ENCODE assay signal across 8 cellular contexts in the genomic region with DNA sequence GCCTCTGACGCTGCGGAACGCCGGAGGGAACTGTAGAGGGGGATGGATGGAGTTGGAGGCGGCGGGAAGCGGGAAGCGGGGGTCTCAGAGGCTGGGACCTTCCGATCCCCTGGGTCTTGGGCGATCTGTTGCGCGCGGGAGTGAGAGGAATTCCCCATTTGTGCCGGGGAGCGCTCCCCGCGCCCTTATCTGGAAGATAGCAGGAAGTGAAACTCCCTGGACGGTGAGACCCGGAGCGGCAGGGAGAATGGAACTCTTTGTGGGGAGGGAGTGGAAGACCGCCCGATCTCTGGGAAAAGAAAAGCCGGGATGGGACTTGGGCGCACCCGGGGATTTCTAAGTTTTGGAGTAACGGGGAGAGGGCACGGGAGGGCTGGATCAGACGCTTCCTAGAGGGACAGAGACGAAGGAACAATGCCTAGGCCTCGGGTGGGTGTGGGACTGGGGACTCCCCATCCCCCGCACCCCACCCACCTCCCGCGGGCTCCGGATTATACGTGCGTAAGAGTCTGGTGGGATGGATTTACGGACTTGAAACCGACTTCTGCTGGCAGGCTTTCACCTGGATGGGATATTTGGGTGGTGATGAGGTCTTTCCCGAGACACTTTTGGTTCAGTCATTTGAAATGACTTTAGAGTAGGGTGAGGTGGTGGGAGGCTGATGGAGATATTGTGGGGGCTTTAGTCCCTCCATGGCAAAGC. TPM values are rescaled to one million over a fixed set of nuclear protein-coding genes. Genes with fewer than 3 reads are reported as not detected.
DNase-seq lines count a peak whose midpoint lies in the region; ATAC-seq, FAIRE-seq and TF ChIP-seq lines count a peak whose summit lies in the region.

No MANE protein-coding gene starts in this region.

- TF ChIP-seq POLR2A in HepG2 (IDR thresholded peaks at IDR 0.05; ENCODE audit: insufficient read depth in 1 of 2, low read depth in 2 of 2, low read length in 2 of 2) = no peak

- H3K9me3 Mint-ChIP-seq in activated T-helper 1 cell treated with anti-CD3 and anti-CD28 coated beads, Interleukin-12 subunit alpha, Interleukin-12 subunit beta, Interleukin-2, Interleukin-4 antibody, amounts not matched to agents 30 ng/mL and 10 ng/mL and 1 ng/mL, durations not matched to agents 14 hours and 24 hours and 36 hours = peaks cover 4% of the 10 kb centered on the region

- peak overlapping the region; percentile 94 for H3K9ac ChIP-seq in HepG2 (ENCODE audit: insufficient read depth, low read depth, low read length)

- H3K4me1 Mint-ChIP-seq in activated T-helper 1 cell treated with anti-CD3 and anti-CD28 coated beads, Interleukin-12 subunit alpha, Interleukin-12 subunit beta, Interleukin-2, Interleukin-4 antibody, amounts not matched to agents 30 ng/mL and 10 ng/mL and 1 ng/mL, durations not matched to agents 14 hours and 24 hours and 36 hours (ENCODE audit: low read depth) = peaks cover 18% of the 10 kb centered on the region

- peaks cover 46% of the 10 kb centered on the region for H3K4me1 ChIP-seq in HepG2 (ENCODE audit: insufficient read depth, low read length)
- H3K4me1 ChIP-seq in urinary bladder (ENCODE audit: insufficient read depth) = no peaks in the 10 kb centered on the region

- peaks cover 2% of the 10 kb centered on the region for H3K36me3 Mint-ChIP-seq in activated T-helper 1 cell treated with anti-CD3 and anti-CD28 coated beads, Interleukin-12 subunit alpha, Interleukin-12 subunit beta, Interleukin-2, Interleukin-4 antibody, amounts not matched to agents 30 ng/mL and 10 ng/mL and 1 ng/mL, durations not matched to agents 14 hours and 24 hours and 36 hours (ENCODE audit: low read depth)

- no peaks in the 10 kb centered on the region for H3K9me3 ChIP-seq in HepG2 (ENCODE audit: low read length)

- 0 out of 2 replicates have a peak, but pooled peaks have one; percentile 2 for TF ChIP-seq RAD21 in HepG2 (CRISPR knock-in tag; IDR thresholded peaks at IDR 0.05)

- in situ Hi-C loops in HepG2 (cut with HindIII; ENCODE audit: extremely low pct_ligation_motif_present, low pct_unique_long_range_greater_than_20kb) = no loop called here

- no peaks in the 10 kb centered on the region; a peak in 1 of 5 replicates for H3K27me3 ChIP-seq in HepG2 (ENCODE audit: control insufficient read depth in 1 of 2, insufficient read depth in 2 of 2, low read length in 2 of 2)

- peaks cover 3 to 12% of the 10 kb centered on the region in 2 experiments; a peak in 2 of 5 replicates for H3K36me3 ChIP-seq in HepG2 (replicated peaks in 1 of 2; ENCODE audit: control insufficient read depth in 1 of 2, insufficient read depth in 2 of 2, low read length in 2 of 2)
- H3K36me3 ChIP-seq in urinary bladder (ENCODE audit: insufficient read depth) = no peaks in the 10 kb centered on the region

- H4K20me1 ChIP-seq in HepG2 (ENCODE audit: insufficient read depth, low read length) = peaks cover 3% of the 10 kb centered on the region; the same call in 1 of the 2 replicates

- CTCF ChIA-PET in HepG2 (lab: Yijun Ruan, JAX; ENCODE audit: low intra/inter-chr PET ratio, low total read pairs) = interaction anchor here (1.2 kb wide), 1 partner anchor 20 kb away, joined by 3 read pairs; no protein-coding TSS in a partner anchor

- H3K27ac ChIP-seq in HepG2 (ENCODE audit: extremely low read length, insufficient read depth, low read length) (peak overlapping the region; percentile 98), urinary bladder (ENCODE audit: low read depth) (peak overlapping the region; percentile 74), caudate nucleus (ENCODE audit: low read depth, low read length) (no peak overlapping the region)

- H3K4me3 ChIP-seq in HepG2 (replicated peaks in 1 of 3; ENCODE audit: insufficient read depth in 1 of 3, low read depth in 2 of 3, low read length in 3 of 3) (peak overlapping the region; percentile 74 to 99 (median 92)), urinary bladder (ENCODE audit: low read depth, low read length) (peak overlapping the region; percentile 50)

- DNase-seq in AG20443 (ENCODE audit: low spot score) = peak; percentile 15
- no peak for DNase-seq in activated T-helper 1 cell treated with anti-CD3 and anti-CD28 coated beads, Interleukin-12 subunit alpha, Interleukin-12 subunit beta, Interleukin-2, Interleukin-4 antibody, amounts not matched to agents 30 ng/mL and 10 ng/mL and 1 ng/mL, durations not matched to agents 14 hours and 24 hours and 36 hours (ENCODE audit: low spot score)
- DNase-seq in HepG2 (ENCODE audit: low spot score) = no peak
- no peak for DNase-seq in RCC 7860 (ENCODE audit: low spot score)
- no peak for DNase-seq in globus pallidus (ENCODE audit: low spot score)
- no peak for DNase-seq in caudate nucleus (lab: John Stamatoyannopoulos, UW)

- ATAC-seq in GM21717 (IDR thresholded peaks at IDR 0.05; ENCODE audit: unreplicated experiment) (peak; percentile 9), HepG2 (no peak)

- BruUV-seq in HepG2 (replicated peaks; lab: Mats Ljungman, UMichigan) = no TSS peak

- H3K27me3 Mint-ChIP-seq in activated T-helper 1 cell treated with anti-CD3 and anti-CD28 coated beads, Interleukin-12 subunit alpha, Interleukin-12 subunit beta, Interleukin-2, Interleukin-4 antibody, amounts not matched to agents 30 ng/mL and 10 ng/mL and 1 ng/mL, durations not matched to agents 14 hours and 24 hours and 36 hours (ENCODE audit: insufficient read depth) = peaks cover 16% of the 10 kb centered on the region

- FAIRE-seq in HepG2 (lab: Jason Lieb, UNC) = no peak
- no peak for FAIRE-seq in RCC 7860 (lab: Jason Lieb, UNC)

- WGBS in HepG2 (ENCODE audit: low lambda C conversion rate) = 1% methylated on average over 23 of the region's 39 CpGs
- 4% methylated on average over 39 of the region's 39 CpGs for WGBS in urinary bladder

- intact Hi-C loops in activated T-helper 1 cell treated with anti-CD3 and anti-CD28 coated beads, Interleukin-12 subunit alpha, Interleukin-12 subunit beta, Interleukin-2, Interleukin-4 antibody, amounts not matched to agents 30 ng/mL and 10 ng/mL and 1 ng/mL, durations not matched to agents 14 hours and 24 hours and 36 hours (cut with micrococcal nuclease) = loop anchor here (5.0 kb wide), 1 partner anchor 37 kb away; no protein-coding TSS in a partner anchor
- intact Hi-C loops in HepG2 (cut with micrococcal nuclease; ENCODE audit: unreplicated experiment) = loop anchor here (10.0 kb wide), 1 partner anchor 246 kb away; a partner anchor contains a TSS

- peak overlapping the region; percentile 83 for H3K4me2 ChIP-seq in HepG2 (ENCODE audit: low read depth, low read length)

- no peak overlapping the region for H3K27ac Mint-ChIP-seq in activated T-helper 1 cell treated with anti-CD3 and anti-CD28 coated beads, Interleukin-12 subunit alpha, Interleukin-12 subunit beta, Interleukin-2, Interleukin-4 antibody, amounts not matched to agents 30 ng/mL and 10 ng/mL and 1 ng/mL, durations not matched to agents 14 hours and 24 hours and 36 hours

- POLR2A ChIA-PET in HepG2 (lab: Yijun Ruan, JAX) = interaction anchor here (0.6 kb wide), 1 partner anchor 12 kb away, joined by 3 read pairs; no protein-coding TSS in a partner anchor

- H2AFZ ChIP-seq in HepG2 (ENCODE audit: low read length) = no peak overlapping the region

- no peak for TF ChIP-seq CTCF in HepG2 (CRISPR knock-in tag; IDR thresholded peaks at IDR 0.05)

- no peak for TF ChIP-seq EP300 in HepG2 (IDR thresholded peaks at IDR 0.05; ENCODE audit: low read depth in 2 of 2, low read length in 2 of 2)
- no peak for TF ChIP-seq EP300 in HepG2 (CRISPR knock-in tag; IDR thresholded peaks at IDR 0.05; ENCODE audit: borderline replicate concordance)

- H3K79me2 ChIP-seq in HepG2 (ENCODE audit: insufficient read depth, low read length) = peaks cover 24% of the 10 kb centered on the region

- peak overlapping the region; percentile 85 for H3K4me3 Mint-ChIP-seq in activated T-helper 1 cell treated with anti-CD3 and anti-CD28 coated beads, Interleukin-12 subunit alpha, Interleukin-12 subunit beta, Interleukin-2, Interleukin-4 antibody, amounts not matched to agents 30 ng/mL and 10 ng/mL and 1 ng/mL, durations not matched to agents 14 hours and 24 hours and 36 hours

RNA-seq across cellular contexts. Expression of a gene that starts 0.5 kb away (rescaled TPM):
- 2.7 and 4.0 TPM in 2 replicates for total RNA-seq in activated T-helper 1 cell treated with anti-CD3 and anti-CD28 coated beads, Interleukin-12 subunit alpha, Interleukin-12 subunit beta, Interleukin-2, Interleukin-4 antibody, amounts not matched to agents 30 ng/mL and 10 ng/mL and 1 ng/mL, durations not matched to agents 14 hours and 24 hours and 36 hours
- total RNA-seq in HepG2 (2016; rRNA removed; fragmentation: Illumina TruSeq; extraction: Trizol) (14.2 and 29.2 TPM in 2 replicates), urinary bladder (4.2 TPM)
- 8.7 and 9.3 TPM in 2 replicates for total RNA-seq in HepG2 (2016; cell fraction: cytosol; rRNA removed; fragmentation: Illumina TruSeq; extraction: Trizol; ENCODE audit: low read depth)
- total RNA-seq in HepG2 (2016; cell fraction: insoluble cytoplasmic fraction; rRNA removed; fragmentation: Illumina TruSeq; extraction: Trizol) = 15.3 and 31.4 TPM in 2 replicates
- total RNA-seq in HepG2 (2016; cell fraction: membrane; rRNA removed; fragmentation: Illumina TruSeq; extraction: Trizol) = 15.2 and 21.9 TPM in 2 replicates
- 43.9 and 48.2 TPM in 2 replicates for total RNA-seq in HepG2 (2016; cell fraction: nucleus; rRNA removed; fragmentation: Illumina TruSeq; extraction: Trizol)
- polyA plus RNA-seq in HepG2 (2011; rRNA removed) (79.2 and 111 TPM in 2 replicates), urinary bladder (27.9 TPM)
- polyA plus RNA-seq in HepG2 (2011; cell fraction: cytosol; rRNA removed) = 44.4 and 71.0 TPM in 2 replicates
- 93.8 and 94.9 TPM in 2 replicates for polyA plus RNA-seq in HepG2 (2011; cell fraction: nucleus; rRNA removed)
- 67.7 and 97.6 TPM in 2 replicates for polyA plus RNA-seq in HepG2 (2012)
- 15.7 and 17.3 TPM in 2 replicates for polyA plus RNA-seq in HepG2 (2016; cell fraction: cytosol; fragmentation: Illumina TruSeq; extraction: Trizol; ENCODE audit: low read depth)
- 25.8 and 27.8 TPM in 2 replicates for polyA plus RNA-seq in HepG2 (2016; cell fraction: insoluble cytoplasmic fraction; fragmentation: Illumina TruSeq; extraction: Trizol; ENCODE audit: low read depth)
- polyA plus RNA-seq in HepG2 (2016; cell fraction: membrane; fragmentation: Illumina TruSeq; extraction: Trizol; ENCODE audit: low read depth) = 21.9 and 23.9 TPM in 2 replicates
- 110 and 128 TPM in 2 replicates for polyA plus RNA-seq in HepG2 (2016; cell fraction: nucleus; fragmentation: Illumina TruSeq; extraction: Trizol; ENCODE audit: insufficient read depth, low read depth)
- 87.8 and 296 TPM in 2 replicates for polyA minus RNA-seq in HepG2 (2011; rRNA and poly(A)+ RNA removed; ENCODE audit: low replicate concordance)
- 103 and 111 TPM in 2 replicates for polyA minus RNA-seq in HepG2 (2011; cell fraction: cytosol; rRNA and poly(A)+ RNA removed)
- 64.0 and 64.9 TPM in 2 replicates for polyA minus RNA-seq in HepG2 (2011; cell fraction: nucleus; rRNA and poly(A)+ RNA removed)

RNA-seq across cellular contexts. Expression of a gene that starts 19.5 kb away (rescaled TPM):
- 156 and 164 TPM in 2 replicates for total RNA-seq in activated T-helper 1 cell treated with anti-CD3 and anti-CD28 coated beads, Interleukin-12 subunit alpha, Interleukin-12 subunit beta, Interleukin-2, Interleukin-4 antibody, amounts not matched to agents 30 ng/mL and 10 ng/mL and 1 ng/mL, durations not matched to agents 14 hours and 24 hours and 36 hours
- total RNA-seq in HepG2 (2016; rRNA removed; fragmentation: Illumina TruSeq; extraction: Trizol) = 44.8 and 54.9 TPM in 2 replicates
- 85.6 and 90.7 TPM in 2 replicates for total RNA-seq in HepG2 (2016; cell fraction: cytosol; rRNA removed; fragmentation: Illumina TruSeq; extraction: Trizol; ENCODE audit: low read depth)
- 38.6 and 58.5 TPM in 2 replicates for total RNA-seq in HepG2 (2016; cell fraction: insoluble cytoplasmic fraction; rRNA removed; fragmentation: Illumina TruSeq; extraction: Trizol)
- 116 and 121 TPM in 2 replicates for total RNA-seq in HepG2 (2016; cell fraction: membrane; rRNA removed; fragmentation: Illumina TruSeq; extraction: Trizol)
- 31.0 and 31.5 TPM in 2 replicates for total RNA-seq in HepG2 (2016; cell fraction: nucleus; rRNA removed; fragmentation: Illumina TruSeq; extraction: Trizol)
- 94.9 and 106 TPM in 2 replicates for polyA plus RNA-seq in HepG2 (2011; rRNA removed)
- 72.5 and 101 TPM in 2 replicates for polyA plus RNA-seq in HepG2 (2011; cell fraction: cytosol; rRNA removed)
- polyA plus RNA-seq in HepG2 (2011; cell fraction: nucleus; rRNA removed) = 179 and 216 TPM in 2 replicates
- polyA plus RNA-seq in HepG2 (2012) = 59.3 and 80.8 TPM in 2 replicates
- 180 and 204 TPM in 2 replicates for polyA plus RNA-seq in HepG2 (2016; cell fraction: cytosol; fragmentation: Illumina TruSeq; extraction: Trizol; ENCODE audit: low read depth)
- polyA plus RNA-seq in HepG2 (2016; cell fraction: insoluble cytoplasmic fraction; fragmentation: Illumina TruSeq; extraction: Trizol; ENCODE audit: low read depth) = 76.3 and 81.0 TPM in 2 replicates
- 201 and 210 TPM in 2 replicates for polyA plus RNA-seq in HepG2 (2016; cell fraction: membrane; fragmentation: Illumina TruSeq; extraction: Trizol; ENCODE audit: low read depth)
- polyA plus RNA-seq in HepG2 (2016; cell fraction: nucleus; fragmentation: Illumina TruSeq; extraction: Trizol; ENCODE audit: insufficient read depth, low read depth) = 122 and 131 TPM in 2 replicates
- polyA minus RNA-seq in HepG2 (2011; rRNA and poly(A)+ RNA removed; ENCODE audit: low replicate concordance) = 64.5 and 74.9 TPM in 2 replicates
- polyA minus RNA-seq in HepG2 (2011; cell fraction: cytosol; rRNA and poly(A)+ RNA removed) = 28.8 and 32.4 TPM in 2 replicates
- 29.3 and 33.5 TPM in 2 replicates for polyA minus RNA-seq in HepG2 (2011; cell fraction: nucleus; rRNA and poly(A)+ RNA removed)
- total RNA-seq in urinary bladder = 27.4 TPM
- polyA plus RNA-seq in urinary bladder = 142 TPM

RNA-seq across cellular contexts. Expression of a gene that starts 20.8 kb away (rescaled TPM):
- total RNA-seq in activated T-helper 1 cell treated with anti-CD3 and anti-CD28 coated beads, Interleukin-12 subunit alpha, Interleukin-12 subunit beta, Interleukin-2, Interleukin-4 antibody, amounts not matched to agents 30 ng/mL and 10 ng/mL and 1 ng/mL, durations not matched to agents 14 hours and 24 hours and 36 hours = not detected in 2 replicates
- total RNA-seq in HepG2 (2016; rRNA removed; fragmentation: Illumina TruSeq; extraction: Trizol) (not detected in 2 replicates), urinary bladder (not detected)
- not detected in 2 replicates for total RNA-seq in HepG2 (2016; cell fraction: cytosol; rRNA removed; fragmentation: Illumina TruSeq; extraction: Trizol; ENCODE audit: low read depth)
- total RNA-seq in HepG2 (2016; cell fraction: insoluble cytoplasmic fraction; rRNA removed; fragmentation: Illumina TruSeq; extraction: Trizol) = not detected in 2 replicates
- total RNA-seq in HepG2 (2016; cell fraction: membrane; rRNA removed; fragmentation: Illumina TruSeq; extraction: Trizol) = not detected in 2 replicates
- not detected in 2 replicates for total RNA-seq in HepG2 (2016; cell fraction: nucleus; rRNA removed; fragmentation: Illumina TruSeq; extraction: Trizol)
- polyA plus RNA-seq in HepG2 (2011; rRNA removed) (not detected in 2 replicates), urinary bladder (not detected)
- not detected in 2 replicates for polyA plus RNA-seq in HepG2 (2011; cell fraction: cytosol; rRNA removed)
- polyA plus RNA-seq in HepG2 (2011; cell fraction: nucleus; rRNA removed) = not detected in 2 replicates
- not detected in 2 replicates for polyA plus RNA-seq in HepG2 (2012)
- not detected in 2 replicates for polyA plus RNA-seq in HepG2 (2016; cell fraction: cytosol; fragmentation: Illumina TruSeq; extraction: Trizol; ENCODE audit: low read depth)
- polyA plus RNA-seq in HepG2 (2016; cell fraction: insoluble cytoplasmic fraction; fragmentation: Illumina TruSeq; extraction: Trizol; ENCODE audit: low read depth) = not detected in 2 replicates
- polyA plus RNA-seq in HepG2 (2016; cell fraction: membrane; fragmentation: Illumina TruSeq; extraction: Trizol; ENCODE audit: low read depth) = not detected in 2 replicates
- polyA plus RNA-seq in HepG2 (2016; cell fraction: nucleus; fragmentation: Illumina TruSeq; extraction: Trizol; ENCODE audit: insufficient read depth, low read depth) = not detected in 2 replicates
- polyA minus RNA-seq in HepG2 (2011; rRNA and poly(A)+ RNA removed; ENCODE audit: low replicate concordance) = not detected in 2 replicates
- polyA minus RNA-seq in HepG2 (2011; cell fraction: cytosol; rRNA and poly(A)+ RNA removed) = not detected in 2 replicates
- polyA minus RNA-seq in HepG2 (2011; cell fraction: nucleus; rRNA and poly(A)+ RNA removed) = not detected in 2 replicates

RNA-seq across cellular contexts. Expression of a gene that starts 33.0 kb away (rescaled TPM):
- total RNA-seq in activated T-helper 1 cell treated with anti-CD3 and anti-CD28 coated beads, Interleukin-12 subunit alpha, Interleukin-12 subunit beta, Interleukin-2, Interleukin-4 antibody, amounts not matched to agents 30 ng/mL and 10 ng/mL and 1 ng/mL, durations not matched to agents 14 hours and 24 hours and 36 hours = 0.57 and 0.96 TPM in 2 replicates
- total RNA-seq in HepG2 (2016; rRNA removed; fragmentation: Illumina TruSeq; extraction: Trizol) (25.7 and 47.6 TPM in 2 replicates), urinary bladder (not detected)
- 25.4 and 32.6 TPM in 2 replicates for total RNA-seq in HepG2 (2016; cell fraction: cytosol; rRNA removed; fragmentation: Illumina TruSeq; extraction: Trizol; ENCODE audit: low read depth)
- 29.6 and 46.4 TPM in 2 replicates for total RNA-seq in HepG2 (2016; cell fraction: insoluble cytoplasmic fraction; rRNA removed; fragmentation: Illumina TruSeq; extraction: Trizol)
- 20.2 and 24.3 TPM in 2 replicates for total RNA-seq in HepG2 (2016; cell fraction: membrane; rRNA removed; fragmentation: Illumina TruSeq; extraction: Trizol)
- total RNA-seq in HepG2 (2016; cell fraction: nucleus; rRNA removed; fragmentation: Illumina TruSeq; extraction: Trizol) = 34.1 and 40.9 TPM in 2 replicates
- polyA plus RNA-seq in HepG2 (2011; rRNA removed) (36.1 and 73.0 TPM in 2 replicates), urinary bladder (0.19 TPM)
- polyA plus RNA-seq in HepG2 (2011; cell fraction: cytosol; rRNA removed) = 15.0 and 69.5 TPM in 2 replicates
- 13.2 and 42.5 TPM in 2 replicates for polyA plus RNA-seq in HepG2 (2011; cell fraction: nucleus; rRNA removed)
- 6.0 and 30.6 TPM in 2 replicates for polyA plus RNA-seq in HepG2 (2012)
- 29.7 and 32.2 TPM in 2 replicates for polyA plus RNA-seq in HepG2 (2016; cell fraction: cytosol; fragmentation: Illumina TruSeq; extraction: Trizol; ENCODE audit: low read depth)
- polyA plus RNA-seq in HepG2 (2016; cell fraction: insoluble cytoplasmic fraction; fragmentation: Illumina TruSeq; extraction: Trizol; ENCODE audit: low read depth) = 44.0 and 52.6 TPM in 2 replicates
- polyA plus RNA-seq in HepG2 (2016; cell fraction: membrane; fragmentation: Illumina TruSeq; extraction: Trizol; ENCODE audit: low read depth) = 28.8 and 30.2 TPM in 2 replicates
- polyA plus RNA-seq in HepG2 (2016; cell fraction: nucleus; fragmentation: Illumina TruSeq; extraction: Trizol; ENCODE audit: insufficient read depth, low read depth) = 111 and 114 TPM in 2 replicates
- 150 TPM in 1 of 2 replicates, not detected in the other for polyA minus RNA-seq in HepG2 (2011; rRNA and poly(A)+ RNA removed; ENCODE audit: low replicate concordance)
- 10.9 and 30.2 TPM in 2 replicates for polyA minus RNA-seq in HepG2 (2011; cell fraction: cytosol; rRNA and poly(A)+ RNA removed)
- 9.2 and 18.0 TPM in 2 replicates for polyA minus RNA-seq in HepG2 (2011; cell fraction: nucleus; rRNA and poly(A)+ RNA removed)

RNA-seq across cellular contexts. Expression of a gene that starts 42.7 kb away (rescaled TPM):
- not detected in 2 replicates for total RNA-seq in activated T-helper 1 cell treated with anti-CD3 and anti-CD28 coated beads, Interleukin-12 subunit alpha, Interleukin-12 subunit beta, Interleukin-2, Interleukin-4 antibody, amounts not matched to agents 30 ng/mL and 10 ng/mL and 1 ng/mL, durations not matched to agents 14 hours and 24 hours and 36 hours
- total RNA-seq in HepG2 (2016; rRNA removed; fragmentation: Illumina TruSeq; extraction: Trizol) (0.80 and 1.3 TPM in 2 replicates), urinary bladder (6.1 TPM)
- 0.26 and 0.71 TPM in 2 replicates for total RNA-seq in HepG2 (2016; cell fraction: cytosol; rRNA removed; fragmentation: Illumina TruSeq; extraction: Trizol; ENCODE audit: low read depth)
- total RNA-seq in HepG2 (2016; cell fraction: insoluble cytoplasmic fraction; rRNA removed; fragmentation: Illumina TruSeq; extraction: Trizol) = 0.56 and 0.87 TPM in 2 replicates
- 0.59 and 1.5 TPM in 2 replicates for total RNA-seq in HepG2 (2016; cell fraction: membrane; rRNA removed; fragmentation: Illumina TruSeq; extraction: Trizol)
- total RNA-seq in HepG2 (2016; cell fraction: nucleus; rRNA removed; fragmentation: Illumina TruSeq; extraction: Trizol) = 1.6 and 2.6 TPM in 2 replicates
- polyA plus RNA-seq in HepG2 (2011; rRNA removed) (0.17 and 0.20 TPM in 2 replicates), urinary bladder (0.20 TPM)
- 0.13 and 0.27 TPM in 2 replicates for polyA plus RNA-seq in HepG2 (2011; cell fraction: cytosol; rRNA removed)
- polyA plus RNA-seq in HepG2 (2011; cell fraction: nucleus; rRNA removed) = 0.40 and 0.93 TPM in 2 replicates
- polyA plus RNA-seq in HepG2 (2012) = not detected in 2 replicates
- polyA plus RNA-seq in HepG2 (2016; cell fraction: cytosol; fragmentation: Illumina TruSeq; extraction: Trizol; ENCODE audit: low read depth) = 0.70 TPM in 2 replicates
- 0.38 and 1.3 TPM in 2 replicates for polyA plus RNA-seq in HepG2 (2016; cell fraction: insoluble cytoplasmic fraction; fragmentation: Illumina TruSeq; extraction: Trizol; ENCODE audit: low read depth)
- polyA plus RNA-seq in HepG2 (2016; cell fraction: membrane; fragmentation: Illumina TruSeq; extraction: Trizol; ENCODE audit: low read depth) = 0.24 and 0.97 TPM in 2 replicates
- 0.82 and 1.5 TPM in 2 replicates for polyA plus RNA-seq in HepG2 (2016; cell fraction: nucleus; fragmentation: Illumina TruSeq; extraction: Trizol; ENCODE audit: insufficient read depth, low read depth)
- polyA minus RNA-seq in HepG2 (2011; rRNA and poly(A)+ RNA removed; ENCODE audit: low replicate concordance) = not detected in 2 replicates
- not detected in 2 replicates for polyA minus RNA-seq in HepG2 (2011; cell fraction: cytosol; rRNA and poly(A)+ RNA removed)
- 0.64 and 0.75 TPM in 2 replicates for polyA minus RNA-seq in HepG2 (2011; cell fraction: nucleus; rRNA and poly(A)+ RNA removed)
